Comparison of ENCODE assay signal across 18 cellular contexts in the genomic region with DNA sequence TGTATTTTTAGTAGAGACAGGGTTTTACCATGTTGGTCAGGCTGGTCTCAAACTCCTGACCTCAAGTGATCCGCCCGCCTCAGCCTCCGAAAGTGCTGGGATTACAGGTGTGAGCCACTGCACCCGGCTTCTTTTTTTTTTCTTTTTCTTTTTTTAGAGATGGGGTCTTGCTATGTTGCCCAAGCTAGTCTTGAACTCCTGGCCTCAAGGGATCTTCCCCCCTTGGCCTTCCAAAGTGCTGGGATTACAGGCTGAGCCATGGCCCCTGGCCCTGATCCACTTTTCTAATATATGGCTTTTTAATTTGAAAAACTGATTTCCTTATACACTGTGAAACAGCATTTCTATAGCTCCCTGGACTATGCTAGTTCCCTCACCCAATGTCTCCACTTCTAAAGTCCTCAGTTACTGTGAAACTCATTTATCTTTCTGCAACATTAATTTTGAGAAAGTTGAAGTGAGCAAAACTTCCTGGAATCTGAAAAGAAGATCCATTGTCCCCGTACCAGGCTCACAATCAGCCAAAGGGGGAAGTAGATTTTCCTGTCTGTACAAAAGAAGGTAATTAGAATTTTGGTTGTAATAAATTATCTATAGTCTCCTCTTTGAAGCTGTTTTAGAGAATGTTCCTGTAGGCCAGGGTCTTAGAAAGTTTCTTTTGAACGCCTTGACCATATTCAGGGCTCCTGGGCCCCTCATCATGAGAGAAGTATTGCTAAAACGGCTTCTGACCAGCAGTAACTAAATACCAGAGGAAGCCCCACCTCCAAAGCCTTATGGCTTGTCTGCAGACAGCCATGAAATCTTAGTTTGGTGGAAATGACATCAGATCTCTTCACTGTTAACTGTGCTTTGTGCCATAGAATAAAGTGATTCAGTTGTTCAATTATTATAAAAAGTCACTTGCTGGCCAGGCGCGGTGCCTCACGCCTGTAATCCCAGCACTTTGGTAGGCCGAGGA. TPM values are rescaled to one million over a fixed set of nuclear protein-coding genes. Genes with fewer than 3 reads are reported as not detected.
DNase-seq lines count a peak whose midpoint lies in the region; ATAC-seq and TF ChIP-seq lines count a peak whose summit lies in the region.
"Had no signal": no experiment of that assay in that cellular context is flagged by ENCODE, and none has a peak within 500 bp of the region (broad histone marks: within the 10 kb centered on the region; RNA-seq: fewer than 3 reads in every experiment).

No MANE protein-coding gene starts in this region.

- POLR2A ChIA-PET in HEK293 (lab: Yijun Ruan, JAX) = interaction anchor here (0.6 kb wide), 1 partner anchor 112 kb away, joined by 3 read pairs; no protein-coding TSS in a partner anchor
- POLR2A ChIA-PET in activated CD4-positive, alpha-beta memory T cell treated with anti-CD3 and anti-CD28 coated beads for 36 hours (lab: Charles Lee) = no interaction called here

- H3K9me3 ChIP-seq in HEK293 (ENCODE audit: control insufficient read depth, insufficient read depth, low read depth, low read length) (no peaks in the 10 kb centered on the region), neuronal stem cell (replicated peaks in 1 of 2; ENCODE audit: control insufficient read depth in 2 of 2, insufficient read depth in 1 of 2, low read depth in 1 of 2, low read length in 2 of 2) (no peaks in the 10 kb centered on the region), BE2C (no peaks in the 10 kb centered on the region)
- H3K9me3 ChIP-seq: heart left ventricle had no signal

- no peaks in the 10 kb centered on the region for H3K36me3 Mint-ChIP-seq in activated CD4-positive, alpha-beta memory T cell treated with anti-CD3 and anti-CD28 coated beads for 36 hours

- ATAC-seq in GM21515 (IDR thresholded peaks at IDR 0.05; ENCODE audit: unreplicated experiment) = no peak
- ATAC-seq: heart left ventricle; Right ventricle myocardium inferior; stimulated activated naive CD8-positive, alpha-beta T cell treated with anti-CD3 and anti-CD28 coated beads, Interleukin-15, Interleukin-2, amounts not matched to agents 100 U/mL and 50 U/mL, for 24 hours had no signal

- H3K4me3 Mint-ChIP-seq in activated CD4-positive, alpha-beta memory T cell treated with anti-CD3 and anti-CD28 coated beads for 36 hours = no peak overlapping the region
- H3K4me3 Mint-ChIP-seq: activated CD4-positive, alpha-beta T cell treated with anti-CD3 and anti-CD28 coated beads, Interleukin-2, amount 10 ng/mL, durations not matched to agents 24 days and 14 days; HFFc6 had no signal

- H2BK12ac ChIP-seq in neuronal stem cell (ENCODE audit: low read length) = no peak overlapping the region

- H4K8ac ChIP-seq in neuronal stem cell (ENCODE audit: low read depth, low read length) = no peak overlapping the region

- H3K27me3 Mint-ChIP-seq in activated CD4-positive, alpha-beta memory T cell treated with anti-CD3 and anti-CD28 coated beads for 36 hours = no peaks in the 10 kb centered on the region
- H3K27me3 Mint-ChIP-seq: activated CD4-positive, alpha-beta T cell treated with anti-CD3 and anti-CD28 coated beads, Interleukin-2, amount 10 ng/mL, durations not matched to agents 24 days and 14 days had no signal

- H3K4me2 ChIP-seq in neuronal stem cell (ENCODE audit: insufficient read depth, low read length, poor library complexity, severe bottlenecking) = no peak overlapping the region

- H3K9me3 Mint-ChIP-seq in activated CD4-positive, alpha-beta memory T cell treated with anti-CD3 and anti-CD28 coated beads for 36 hours = no peaks in the 10 kb centered on the region
- H3K9me3 Mint-ChIP-seq: activated CD4-positive, alpha-beta T cell treated with anti-CD3 and anti-CD28 coated beads, Interleukin-2, amount 10 ng/mL, durations not matched to agents 24 days and 14 days; HFFc6 had no signal

- H2BK5ac ChIP-seq in neuronal stem cell (ENCODE audit: low read length) = no peak overlapping the region

- H3K36me3 ChIP-seq in HEK293 (ENCODE audit: control insufficient read depth in 2 of 2, insufficient read depth in 1 of 2, low read length in 2 of 2) (no peaks in the 10 kb centered on the region), neuronal stem cell (replicated peaks in 1 of 2; ENCODE audit: control insufficient read depth in 2 of 2, insufficient read depth in 2 of 2, low read length in 2 of 2) (no peaks in the 10 kb centered on the region), BE2C (no peaks in the 10 kb centered on the region)
- H3K36me3 ChIP-seq: heart left ventricle had no signal

- no peak overlapping the region for H2AK5ac ChIP-seq in neuronal stem cell (ENCODE audit: low read depth, low read length)

- no CpG with 5 or more reads among the region's 11 CpGs for WGBS in neuronal stem cell (ENCODE audit: extremely low coverage in 2 of 2, insufficient read length in 2 of 2, insufficient replicate concordance in 1 of 2), 2 donors

- no peak overlapping the region for H3K4me3 ChIP-seq in HEK293 (ENCODE audit: low read depth, low read length)
- no peak overlapping the region for H3K4me3 ChIP-seq in neuronal stem cell (ENCODE audit: low read length in 2 of 2)
- H3K4me3 ChIP-seq in BE2C (ENCODE audit: low read depth, low read length) = no peak overlapping the region
- H3K4me3 ChIP-seq: heart left ventricle had no signal

- H3K27ac Mint-ChIP-seq in activated CD4-positive, alpha-beta memory T cell treated with anti-CD3 and anti-CD28 coated beads for 36 hours = no peak overlapping the region
- H3K27ac Mint-ChIP-seq: activated CD4-positive, alpha-beta T cell treated with anti-CD3 and anti-CD28 coated beads, Interleukin-2, amount 10 ng/mL, durations not matched to agents 24 days and 14 days; HFFc6 had no signal

- H2BK15ac ChIP-seq in neuronal stem cell (ENCODE audit: low read length) = no peak overlapping the region

- H3K4me1 ChIP-seq in HEK293 (ENCODE audit: control insufficient read depth, insufficient read depth, low read length) (peaks cover 8% of the 10 kb centered on the region; the same call in 1 of the 2 replicates), neuronal stem cell (ENCODE audit: control insufficient read depth in 2 of 2, insufficient read depth in 1 of 2, low read depth in 1 of 2, low read length in 2 of 2) (peaks cover 8% of the 10 kb centered on the region in 2 donors), BE2C (no peaks in the 10 kb centered on the region; the same call in 1 of the 2 replicates)
- H3K4me1 ChIP-seq: parathyroid adenoma had no signal

- no peak overlapping the region for H3K14ac ChIP-seq in neuronal stem cell (ENCODE audit: low read length)

- peak overlapping the region; percentile 64 for H3K18ac ChIP-seq in neuronal stem cell (ENCODE audit: low read length)

- H3K23ac ChIP-seq in neuronal stem cell (ENCODE audit: low read depth, low read length, poor library complexity) = no peak overlapping the region

- peak; percentile 46 for DNase-seq in NOMO-1 treated with DMSO at 0.1 percent for 48 hours (lab: John Stamatoyannopoulos, UW; ENCODE audit: unreplicated experiment)
- peak; percentile 55 for DNase-seq in dermis blood vessel endothelial cell
- DNase-seq in neuronal stem cell (ENCODE audit: low spot score) = no peak
- no peak for DNase-seq in epidermal melanocyte (ENCODE audit: insufficient read length, low spot score)
- no peak for DNase-seq in activated CD4-positive, alpha-beta memory T cell treated with anti-CD3 and anti-CD28 coated beads for 36 hours
- DNase-seq in BE2C = no peak
- DNase-seq: activated CD4-positive, alpha-beta T cell treated with anti-CD3 and anti-CD28 coated beads, Interleukin-2, amount 10 ng/mL, durations not matched to agents 24 days and 14 days; activated T-cell treated with anti-CD3 and anti-CD28 coated beads, Interleukin-2, amount 50 U/mL, for 1 hour; HFFc6; kidney; NCI-H1436; stimulated activated naive CD8-positive, alpha-beta T cell treated with anti-CD3 and anti-CD28 coated beads, Interleukin-15, Interleukin-2, amounts not matched to agents 100 U/mL and 50 U/mL, for 24 hours had no signal

- H3K4ac ChIP-seq in neuronal stem cell (ENCODE audit: low read length) = no peak overlapping the region

- TF ChIP-seq CTCF in HEK293 (tag by site-specific recombination; IDR thresholded peaks at IDR 0.05) = no peak
- no peak for TF ChIP-seq CTCF in BE2C (IDR thresholded peaks at IDR 0.05; ENCODE audit: low read depth, low read length)

- H2BK120ac ChIP-seq in neuronal stem cell (ENCODE audit: low read depth, low read length) = no peak overlapping the region

- no peak overlapping the region for H3K27ac ChIP-seq in HEK293 (ENCODE audit: extremely low read depth, low read depth, low read length)
- H3K27ac ChIP-seq in neuronal stem cell (replicated peaks; ENCODE audit: low read length) = no peak overlapping the region
- H3K27ac ChIP-seq: C4-2B, parathyroid adenoma had no signal

- H2AFZ ChIP-seq in neuronal stem cell (ENCODE audit: low read length) = peak overlapping the region; percentile 90
- H2AFZ ChIP-seq: parathyroid adenoma had no signal

- no peak overlapping the region for H4K91ac ChIP-seq in neuronal stem cell (ENCODE audit: low read depth, low read length, poor library complexity)

- no peak overlapping the region for H3K9ac ChIP-seq in neuronal stem cell (ENCODE audit: low read depth, low read length, poor library complexity)
- H3K9ac ChIP-seq: parathyroid adenoma had no signal

- CTCF ChIA-PET in HEK293 (lab: Yijun Ruan, JAX) = interaction anchor here (0.6 to 0.7 kb wide), 2 partner anchors 16 to 338 kb away, joined by 3 read pairs; no protein-coding TSS in a partner anchor
- CTCF ChIA-PET in activated CD4-positive, alpha-beta memory T cell treated with anti-CD3 and anti-CD28 coated beads for 36 hours (lab: Charles Lee) = no interaction called here

- intact Hi-C loops in activated CD4-positive, alpha-beta memory T cell treated with anti-CD3 and anti-CD28 coated beads for 36 hours (cut with micrococcal nuclease) = no loop called here

- H3K4me1 Mint-ChIP-seq in activated CD4-positive, alpha-beta memory T cell treated with anti-CD3 and anti-CD28 coated beads for 36 hours (ENCODE audit: low read depth) = no peaks in the 10 kb centered on the region

- H3K27me3 ChIP-seq in neuronal stem cell (ENCODE audit: control insufficient read depth in 3 of 3, insufficient read depth in 3 of 3, low read depth in 1 of 3, low read length in 3 of 3) (no peaks in the 10 kb centered on the region), BE2C (no peaks in the 10 kb centered on the region)
- H3K27me3 ChIP-seq: heart left ventricle had no signal

- H3K79me1 ChIP-seq in neuronal stem cell (ENCODE audit: low read depth, low read length) = no peaks in the 10 kb centered on the region

TF ChIP-seq in HEK293, 187 proteins besides CTCF, POLR2A, EP300 and RAD21 (continues in another document):
- peak; percentile 98 for TF ChIP-seq ZNF121 (tag by site-specific recombination; IDR thresholded peaks at IDR 0.05)

RNA-seq across cellular contexts. Expression of a gene that starts 34.9 kb away (rescaled TPM):
- 115 and 126 TPM in 2 replicates for total RNA-seq in dermis blood vessel endothelial cell
- polyA plus RNA-seq in neuronal stem cell (2013, experiment 1 of 2) = 29.5 TPM
- 29.2 TPM for polyA plus RNA-seq in neuronal stem cell (2013, experiment 2 of 2)
- total RNA-seq in activated CD4-positive, alpha-beta memory T cell treated with anti-CD3 and anti-CD28 coated beads for 36 hours = 10 to 100 TPM; 27.9 to 28.4 TPM
- 64.6 TPM for polyA plus RNA-seq in BE2C (2012; ENCODE audit: insufficient read depth, insufficient read length, low read depth)

Comparison
In these comparisons a context has a peak if more than half of its experiments do, and no peak if none do; other contexts are left out.
1. DNase-seq: peak in NOMO-1 treated with DMSO at 0.1 percent for 48 hours (single experiment) and dermis blood vessel endothelial cell (single experiment); none in neuronal stem cell (single experiment), epidermal melanocyte (single experiment), activated CD4-positive, alpha-beta memory T cell treated with anti-CD3 and anti-CD28 coated beads for 36 hours (single experiment) and BE2C (single experiment).